8 cellular contexts compared by ENCODE assay signal in genomic region chrX:40107291-40108083, GRCh38. TPM values are rescaled to one million over a fixed set of nuclear protein-coding genes. Genes with fewer than 3 reads are reported as not detected.
A peak's percentile ranks its signal among the peaks of the same experiment; 100 is the strongest.
DNase-seq lines count a peak whose midpoint lies in the region; ATAC-seq, FAIRE-seq and TF ChIP-seq lines count a peak whose summit lies in the region.

No MANE protein-coding gene starts in this region.

- 0 out of 2 replicates have a peak, but pooled peaks have one; percentile 2 for ATAC-seq in WTC11
- ATAC-seq in Right ventricle myocardium inferior, result peak; percentile 27
- peak; percentile 28 to 43 (median 33) for ATAC-seq in pancreas
- no peak for ATAC-seq in HG03460 (IDR thresholded peaks at IDR 0.05; ENCODE audit: unreplicated experiment)
- ATAC-seq in HG03097 (IDR thresholded peaks at IDR 0.05; ENCODE audit: low FRiP score, unreplicated experiment), result no peak

- no peak overlapping the region for H3K4me3 ChIP-seq in KMS-11 (IDR thresholded peaks at IDR 0.05; ENCODE audit: insufficient read depth, low read depth, low read length)
- peak overlapping the region in 2 of 4 donors; percentile 47 to 53 for H3K4me3 ChIP-seq in pancreas

- no peaks in the 10 kb centered on the region for H3K36me3 ChIP-seq in KMS-11 (ENCODE audit: insufficient read depth)
- H3K36me3 ChIP-seq in pancreas, result no peaks in the 10 kb centered on the region

- peak overlapping the region; percentile 83 for H3K4me3 Mint-ChIP-seq in WTC11

- POLR2A ChIA-PET in WTC11 (lab: Charles Lee), result interaction anchor here (0.5 to 2.3 kb wide), 6 partner anchors 10 to 59 kb away, joined by 3 to 7 read pairs (median 3); partner anchors contain the start of gene BCOR

- H3K9ac ChIP-seq in KMS-11, result peak overlapping the region; percentile 92

- no peaks in the 10 kb centered on the region for H3K9me3 ChIP-seq in pancreas

- H3K27me3 Mint-ChIP-seq in WTC11 (ENCODE audit: low read depth), result peaks cover 39% of the 10 kb centered on the region

- H3K4me1 Mint-ChIP-seq in WTC11, result peaks cover 28% of the 10 kb centered on the region

- H4K20me1 ChIP-seq in KMS-11 (ENCODE audit: insufficient read depth), result no peaks in the 10 kb centered on the region

- H3K9me3 Mint-ChIP-seq in WTC11, result no peaks in the 10 kb centered on the region

- peak overlapping the region; percentile 68 for H3K27ac Mint-ChIP-seq in WTC11

- 4 to 7% methylated on average over 58 to 68 of the region's 68 CpGs for WGBS in pancreas, 2 donors

- no peak for FAIRE-seq in pancreas (lab: Jason Lieb, UNC)

- H3K27ac ChIP-seq in KMS-11, result peak overlapping the region; percentile 97
- peak overlapping the region; percentile 84 to 92 (median 88) for H3K27ac ChIP-seq in pancreas

- in situ Hi-C loops in Caki2 (cut with HindIII; ENCODE audit: low pct_unique_long_range_greater_than_20kb, low sequenced_read_pairs), result no loop called here

- no peaks in the 10 kb centered on the region for H3K27me3 ChIP-seq in KMS-11 (ENCODE audit: insufficient read depth, low read depth)
- H3K27me3 ChIP-seq in pancreas, result peaks cover 0 to 10% (median 2%) of the 10 kb centered on the region in 4 donors

- intact Hi-C loops in Right ventricle myocardium inferior (cut with DNase I), result loop anchor here (2.0 kb wide), 1 partner anchor 45 kb away; no protein-coding TSS in a partner anchor
- intact Hi-C loops in pancreas (cut with DNase I), result loop anchor here in 2 of 3 donors (10.0 kb wide), 2 partner anchors 47 to 67 kb away; no protein-coding TSS in a partner anchor

- no peak for TF ChIP-seq CTCF in KMS-11 (conservative IDR thresholded peaks at IDR 0.05; ENCODE audit: low read depth, low read length)
- no peak for TF ChIP-seq CTCF in WTC11 (IDR thresholded peaks at IDR 0.05)
- no peak for TF ChIP-seq CTCF in pancreas (IDR thresholded peaks at IDR 0.05)

- H3K36me3 Mint-ChIP-seq in WTC11, result no peaks in the 10 kb centered on the region

- peaks cover 31% of the 10 kb centered on the region; the same call in 1 of the 2 replicates for H3K79me2 ChIP-seq in KMS-11 (ENCODE audit: insufficient read depth, low read depth)

- peak overlapping the region; percentile 14; the same call in 1 of the 2 replicates for H2AFZ ChIP-seq in KMS-11 (ENCODE audit: low read depth)

- H3K4me2 ChIP-seq in KMS-11, result peak overlapping the region; percentile 69

- H3K4me1 ChIP-seq in KMS-11 (ENCODE audit: low read depth, poor library complexity, severe bottlenecking), result peaks cover 30% of the 10 kb centered on the region
- peaks cover 0 to 22% (median 13%) of the 10 kb centered on the region in 3 donors for H3K4me1 ChIP-seq in pancreas

- DNase-seq in Caki2 (ENCODE audit: low read depth) (peak; percentile 84), WTC11 (ENCODE audit: low spot score) (no peak), Right ventricle myocardium inferior (ENCODE audit: missing footprints) (peak; percentile 87), pancreas (peak; percentile 67 to 87 (median 78)), cerebellum (ENCODE audit: low spot score) (no peak)

- CTCF ChIA-PET in WTC11 (lab: Charles Lee), result interaction anchor here (1.2 to 1.4 kb wide), 2 partner anchors 34 to 61 kb away, joined by 3 to 5 read pairs; no protein-coding TSS in a partner anchor

TF ChIP-seq in WTC11, 78 proteins besides CTCF, POLR2A, EP300 and RAD21 (continues in another document):
- TF ChIP-seq E2F1 (CRISPR knock-in tag; IDR thresholded peaks at IDR 0.05) (no peak), ZNF138 (CRISPR knock-in tag; conservative IDR thresholded peaks at IDR 0.05) (no peak), GABPB1 (CRISPR knock-in tag; IDR thresholded peaks at IDR 0.05) (no peak), ZNF671 (CRISPR knock-in tag; IDR thresholded peaks at IDR 0.05) (no peak), ZNF263 (CRISPR knock-in tag; IDR thresholded peaks at IDR 0.05; ENCODE audit: low read depth) (no peak), ZNF416 (CRISPR knock-in tag; IDR thresholded peaks at IDR 0.05) (no peak), FOXJ3 (CRISPR knock-in tag; IDR thresholded peaks at IDR 0.05; ENCODE audit: borderline replicate concordance) (no peak), ZNF317 (CRISPR knock-in tag; IDR thresholded peaks at IDR 0.05; ENCODE audit: borderline replicate concordance, low read depth) (no peak), FOXK1 (CRISPR knock-in tag; IDR thresholded peaks at IDR 0.05) (no peak), ERG (CRISPR knock-in tag; IDR thresholded peaks at IDR 0.05) (no peak), USF1 (CRISPR knock-in tag; IDR thresholded peaks at IDR 0.05) (no peak), ZNF396 (CRISPR knock-in tag; IDR thresholded peaks at IDR 0.05; ENCODE audit: borderline replicate concordance) (no peak), MYBL2 (CRISPR knock-in tag; IDR thresholded peaks at IDR 0.05) (no peak), ZNF121 (CRISPR knock-in tag; IDR thresholded peaks at IDR 0.05) (no peak), ESRRA (CRISPR knock-in tag; IDR thresholded peaks at IDR 0.05; ENCODE audit: borderline replicate concordance) (no peak), ETV6 (CRISPR knock-in tag; IDR thresholded peaks at IDR 0.05) (no peak), IRF1 (CRISPR knock-in tag; IDR thresholded peaks at IDR 0.05) (no peak), HMGXB4 (CRISPR knock-in tag; IDR thresholded peaks at IDR 0.05) (0 out of 2 replicates have a peak, but pooled peaks have one; percentile 6), TP53 (CRISPR knock-in tag; IDR thresholded peaks at IDR 0.05) (no peak), MAX (CRISPR knock-in tag; IDR thresholded peaks at IDR 0.05) (peak; percentile 29; the same call in 1 of the 2 replicates), NR2C2 (CRISPR knock-in tag; IDR thresholded peaks at IDR 0.05) (no peak)

RNA-seq across cellular contexts. Expression of gene BCOR, which starts 9.7 kb away (rescaled TPM):
- total RNA-seq in Caki2 (2014; rRNA removed; shearing (Covaris generic); ENCODE audit: low replicate concordance), result 9.9 and 13.9 TPM in 2 replicates
- total RNA-seq in WTC11 (2021) (41.1 to 44.5 TPM (median 43.1 TPM) in 3 replicates), Right ventricle myocardium inferior (16.9 TPM), pancreas (10 to 100 TPM in 5 of 6 donors, 1 to 10 TPM in 1; 9.8 to 18.4 (median 13.2) TPM), cerebellum (23.5 TPM)
- 10 to 100 TPM in 1 of 2 donors, 1 to 10 TPM in 1; 6.3 to 14.3 TPM for polyA plus RNA-seq in pancreas

Comparison
In these comparisons a context has a peak if more than half of its experiments do, and no peak if none do; other contexts are left out.
1. DNase-seq: peak in Caki2 (single experiment), Right ventricle myocardium inferior (single experiment) and pancreas (6 of 6); none in WTC11 (single experiment) and cerebellum (single experiment).
2. ATAC-seq: peak in WTC11 (single experiment), Right ventricle myocardium inferior (single experiment) and pancreas (4 of 4); none in HG03460 (single experiment) and HG03097 (single experiment).